1 cellular context compared by ENCODE assay signal in the genomic region with DNA sequence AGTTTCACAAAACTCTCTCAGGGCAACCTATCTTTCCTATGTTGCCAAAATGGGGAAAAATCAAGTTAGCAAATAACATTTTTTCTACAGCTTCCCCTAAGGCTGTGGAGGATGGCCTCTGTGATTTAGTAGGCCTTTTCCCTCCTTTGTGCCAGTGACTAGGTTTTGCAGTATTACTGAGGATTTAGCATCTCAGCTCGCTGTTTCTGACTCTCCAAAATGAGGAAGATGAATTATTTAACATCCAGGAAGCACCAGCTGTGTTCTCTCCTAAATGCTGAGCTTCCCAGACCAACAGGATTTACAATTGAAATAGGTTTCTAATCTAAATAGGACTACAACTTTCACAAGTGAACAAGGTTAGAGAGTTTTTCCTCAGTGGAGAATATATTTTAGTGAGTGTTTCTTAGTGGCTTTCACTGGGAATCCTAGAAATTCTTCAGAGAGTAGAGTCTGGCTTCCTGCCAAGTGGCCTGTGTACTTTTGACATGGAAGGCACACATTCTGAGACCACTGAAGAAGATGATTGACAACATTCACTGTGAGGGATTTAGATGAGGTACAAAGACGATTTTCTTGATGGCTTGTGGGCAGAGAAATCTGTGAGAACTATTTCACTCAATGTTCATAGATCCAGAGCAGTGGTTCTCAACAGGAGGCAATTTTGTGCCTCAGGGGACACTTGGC.
TF ChIP-seq lines count a peak whose summit lies in the region.

No MANE protein-coding gene starts in this region.

TF ChIP-seq in K562, 482 proteins besides CTCF, POLR2A, EP300 and RAD21:
- TF ChIP-seq NFIC (IDR thresholded peaks at IDR 0.05) = peak; percentile 23; the same call in 1 of the 2 replicates
- no peak for TF ChIP-seq SAP30 (IDR thresholded peaks at IDR 0.05; ENCODE audit: borderline replicate concordance, insufficient read depth, low read depth, low read length, poor library complexity, severe bottlenecking)
